Comparison of ENCODE assay signal across 1 cellular context in the genomic region with DNA sequence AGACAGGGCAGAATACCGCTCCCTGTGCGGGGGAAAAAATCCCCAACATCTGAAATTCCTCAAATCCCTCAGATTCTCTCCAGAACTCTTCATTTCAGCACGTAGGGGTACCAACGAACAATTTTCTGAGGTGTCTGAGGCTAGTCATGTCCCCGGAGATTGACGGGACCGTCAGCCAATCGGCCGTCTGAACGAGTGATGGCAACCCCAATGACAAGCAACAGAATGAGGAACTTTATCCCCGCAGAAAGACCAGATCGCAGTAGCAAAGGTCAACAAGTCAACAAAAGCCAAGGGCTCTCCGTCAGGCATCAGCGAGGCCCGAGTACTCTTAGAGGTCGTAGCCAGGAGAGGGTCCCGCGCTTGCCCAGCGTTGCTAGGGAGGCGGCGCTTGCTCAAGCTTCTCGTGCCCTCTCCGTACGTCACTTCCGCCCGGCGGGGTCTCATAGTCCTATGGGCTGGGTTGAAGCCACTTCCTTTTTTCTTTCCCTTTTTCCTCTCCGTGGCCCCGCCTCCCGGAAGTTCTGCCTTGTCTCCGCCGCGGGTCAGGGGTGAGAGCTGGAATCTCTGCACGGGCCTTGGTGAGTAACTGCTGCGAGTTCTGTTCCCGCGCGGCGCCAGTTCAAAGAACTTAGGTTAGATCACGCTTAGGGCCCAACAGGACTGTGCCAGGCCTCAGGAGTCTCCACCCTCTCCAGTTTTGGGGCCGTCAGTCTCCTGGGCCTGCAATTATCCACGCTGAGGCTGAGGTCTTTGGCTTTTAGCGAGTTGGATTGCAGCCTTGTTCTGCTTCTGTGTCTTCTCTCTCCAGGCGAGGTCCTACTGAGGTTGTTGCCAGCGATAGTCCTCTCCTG.
TF ChIP-seq lines count a peak whose summit lies in the region.

A gene with protein sequence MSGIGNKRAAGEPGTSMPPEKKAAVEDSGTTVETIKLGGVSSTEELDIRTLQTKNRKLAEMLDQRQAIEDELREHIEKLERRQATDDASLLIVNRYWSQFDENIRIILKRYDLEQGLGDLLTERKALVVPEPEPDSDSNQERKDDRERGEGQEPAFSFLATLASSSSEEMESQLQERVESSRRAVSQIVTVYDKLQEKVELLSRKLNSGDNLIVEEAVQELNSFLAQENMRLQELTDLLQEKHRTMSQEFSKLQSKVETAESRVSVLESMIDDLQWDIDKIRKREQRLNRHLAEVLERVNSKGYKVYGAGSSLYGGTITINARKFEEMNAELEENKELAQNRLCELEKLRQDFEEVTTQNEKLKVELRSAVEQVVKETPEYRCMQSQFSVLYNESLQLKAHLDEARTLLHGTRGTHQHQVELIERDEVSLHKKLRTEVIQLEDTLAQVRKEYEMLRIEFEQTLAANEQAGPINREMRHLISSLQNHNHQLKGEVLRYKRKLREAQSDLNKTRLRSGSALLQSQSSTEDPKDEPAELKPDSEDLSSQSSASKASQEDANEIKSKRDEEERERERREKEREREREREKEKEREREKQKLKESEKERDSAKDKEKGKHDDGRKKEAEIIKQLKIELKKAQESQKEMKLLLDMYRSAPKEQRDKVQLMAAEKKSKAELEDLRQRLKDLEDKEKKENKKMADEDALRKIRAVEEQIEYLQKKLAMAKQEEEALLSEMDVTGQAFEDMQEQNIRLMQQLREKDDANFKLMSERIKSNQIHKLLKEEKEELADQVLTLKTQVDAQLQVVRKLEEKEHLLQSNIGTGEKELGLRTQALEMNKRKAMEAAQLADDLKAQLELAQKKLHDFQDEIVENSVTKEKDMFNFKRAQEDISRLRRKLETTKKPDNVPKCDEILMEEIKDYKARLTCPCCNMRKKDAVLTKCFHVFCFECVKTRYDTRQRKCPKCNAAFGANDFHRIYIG (plus strand): TSS at position 520 of the 854 bp plus-strand sequence. CDS start 1,571 bp downstream, outside the sequence.

TF ChIP-seq in K562, 482 proteins besides CTCF, POLR2A, EP300 and RAD21 (continued from another document and continues in another):
- TF ChIP-seq, protein P1, sequence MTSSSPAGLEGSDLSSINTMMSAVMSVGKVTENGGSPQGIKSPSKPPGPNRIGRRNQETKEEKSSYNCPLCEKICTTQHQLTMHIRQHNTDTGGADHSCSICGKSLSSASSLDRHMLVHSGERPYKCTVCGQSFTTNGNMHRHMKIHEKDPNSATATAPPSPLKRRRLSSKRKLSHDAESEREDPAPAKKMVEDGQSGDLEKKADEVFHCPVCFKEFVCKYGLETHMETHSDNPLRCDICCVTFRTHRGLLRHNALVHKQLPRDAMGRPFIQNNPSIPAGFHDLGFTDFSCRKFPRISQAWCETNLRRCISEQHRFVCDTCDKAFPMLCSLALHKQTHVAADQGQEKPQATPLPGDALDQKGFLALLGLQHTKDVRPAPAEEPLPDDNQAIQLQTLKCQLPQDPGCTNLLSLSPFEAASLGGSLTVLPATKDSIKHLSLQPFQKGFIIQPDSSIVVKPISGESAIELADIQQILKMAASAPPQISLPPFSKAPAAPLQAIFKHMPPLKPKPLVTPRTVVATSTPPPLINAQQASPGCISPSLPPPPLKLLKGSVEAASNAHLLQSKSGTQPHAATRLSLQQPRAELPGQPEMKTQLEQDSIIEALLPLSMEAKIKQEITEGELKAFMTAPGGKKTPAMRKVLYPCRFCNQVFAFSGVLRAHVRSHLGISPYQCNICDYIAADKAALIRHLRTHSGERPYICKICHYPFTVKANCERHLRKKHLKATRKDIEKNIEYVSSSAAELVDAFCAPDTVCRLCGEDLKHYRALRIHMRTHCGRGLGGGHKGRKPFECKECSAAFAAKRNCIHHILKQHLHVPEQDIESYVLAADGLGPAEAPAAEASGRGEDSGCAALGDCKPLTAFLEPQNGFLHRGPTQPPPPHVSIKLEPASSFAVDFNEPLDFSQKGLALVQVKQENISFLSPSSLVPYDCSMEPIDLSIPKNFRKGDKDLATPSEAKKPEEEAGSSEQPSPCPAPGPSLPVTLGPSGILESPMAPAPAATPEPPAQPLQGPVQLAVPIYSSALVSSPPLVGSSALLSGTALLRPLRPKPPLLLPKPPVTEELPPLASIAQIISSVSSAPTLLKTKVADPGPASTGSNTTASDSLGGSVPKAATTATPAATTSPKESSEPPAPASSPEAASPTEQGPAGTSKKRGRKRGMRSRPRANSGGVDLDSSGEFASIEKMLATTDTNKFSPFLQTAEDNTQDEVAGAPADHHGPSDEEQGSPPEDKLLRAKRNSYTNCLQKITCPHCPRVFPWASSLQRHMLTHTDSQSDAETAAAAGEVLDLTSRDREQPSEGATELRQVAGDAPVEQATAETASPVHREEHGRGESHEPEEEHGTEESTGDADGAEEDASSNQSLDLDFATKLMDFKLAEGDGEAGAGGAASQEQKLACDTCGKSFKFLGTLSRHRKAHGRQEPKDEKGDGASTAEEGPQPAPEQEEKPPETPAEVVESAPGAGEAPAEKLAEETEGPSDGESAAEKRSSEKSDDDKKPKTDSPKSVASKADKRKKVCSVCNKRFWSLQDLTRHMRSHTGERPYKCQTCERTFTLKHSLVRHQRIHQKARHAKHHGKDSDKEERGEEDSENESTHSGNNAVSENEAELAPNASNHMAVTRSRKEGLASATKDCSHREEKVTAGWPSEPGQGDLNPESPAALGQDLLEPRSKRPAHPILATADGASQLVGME (CRISPR knock-in tag; IDR thresholded peaks at IDR 0.05), result no peak
- TF ChIP-seq RUNX1 (IDR thresholded peaks at IDR 0.05; ENCODE audit: low read depth) (0 out of 2 replicates have a peak, but pooled peaks have one; percentile 40), ZFPM2 (CRISPR knock-in tag; IDR thresholded peaks at IDR 0.05) (no peak), POLR2AphosphoS5 (IDR thresholded peaks at IDR 0.05; ENCODE audit: control insufficient read depth, insufficient read depth, low read depth, low read length) (peak; percentile 59; the same call in 1 of the 2 replicates), ZFP91 (CRISPR knock-in tag; IDR thresholded peaks at IDR 0.05) (no peak), FOXA1 (IDR thresholded peaks at IDR 0.05; ENCODE audit: borderline replicate concordance) (no peak), JUN (IDR thresholded peaks at IDR 0.05; ENCODE audit: borderline replicate concordance, low read depth, low read length) (no peak), JUN (CRISPR knock-in tag; IDR thresholded peaks at IDR 0.05; ENCODE audit: borderline replicate concordance) (no peak), KLF6 (CRISPR knock-in tag; IDR thresholded peaks at IDR 0.05; ENCODE audit: borderline replicate concordance) (no peak), SP2 (IDR thresholded peaks at IDR 0.05; ENCODE audit: extremely low read depth, low read depth, low read length, poor library complexity, severe bottlenecking) (peak; percentile 57), ARID3A (IDR thresholded peaks at IDR 0.05; ENCODE audit: borderline replicate concordance, low read depth, low read length) (no peak), E4F1 (CRISPR knock-in tag; IDR thresholded peaks at IDR 0.05; ENCODE audit: borderline replicate concordance) (no peak), ZNF586 (CRISPR knock-in tag; conservative IDR thresholded peaks at IDR 0.05) (no peak), SMAD1 (IDR thresholded peaks at IDR 0.05; ENCODE audit: low read depth, low read length, partially characterized antibody) (no peak), COPS2 (conservative IDR thresholded peaks at IDR 0.05) (no peak), CC2D1A (IDR thresholded peaks at IDR 0.05) (no peak; the same call in 1 of the 2 replicates), ZNF75A (CRISPR knock-in tag; IDR thresholded peaks at IDR 0.05) (no peak), NFRKB (IDR thresholded peaks at IDR 0.05; ENCODE audit: low read depth) (no peak), FOS (IDR thresholded peaks at IDR 0.05; ENCODE audit: extremely low read depth, insufficient read length) (peak; percentile 84), ZNF24 (IDR thresholded peaks at IDR 0.05) (peak; percentile 56), SOX6 (IDR thresholded peaks at IDR 0.05) (no peak), KDM1A (IDR thresholded peaks at IDR 0.05) (peak; percentile 30 to 60; a peak in 2 of 4 replicates), ZBTB12 (CRISPR knock-in tag; IDR thresholded peaks at IDR 0.05) (peak; percentile 89), ZNF263 (CRISPR knock-in tag; IDR thresholded peaks at IDR 0.05; ENCODE audit: borderline replicate concordance) (no peak), HCFC1 (IDR thresholded peaks at IDR 0.05; ENCODE audit: low read depth, low read length) (peak; percentile 86), PHF8 (IDR thresholded peaks at IDR 0.05; ENCODE audit: borderline replicate concordance, low read length) (peak; percentile 75; the same call in 1 of the 2 replicates), ARID2 (IDR thresholded peaks at IDR 0.05) (no peak), SIRT6 (IDR thresholded peaks at IDR 0.05; ENCODE audit: low read depth, low read length) (no peak), GATAD2A (IDR thresholded peaks at IDR 0.05) (no peak), ZBTB17 (CRISPR knock-in tag; IDR thresholded peaks at IDR 0.05) (no peak; the same call in 1 of the 2 replicates), TCF3 (CRISPR knock-in tag; IDR thresholded peaks at IDR 0.05) (no peak), SMAD2 (IDR thresholded peaks at IDR 0.05; ENCODE audit: low read depth, low read length) (no peak), BCL6 (CRISPR knock-in tag; IDR thresholded peaks at IDR 0.05) (0 out of 2 replicates have a peak, but pooled peaks have one; percentile 10), MEIS2 (IDR thresholded peaks at IDR 0.05; ENCODE audit: partially characterized antibody) (no peak), DMBX1 (CRISPR knock-in tag; IDR thresholded peaks at IDR 0.05; ENCODE audit: borderline replicate concordance) (no peak)
- TF ChIP-seq, protein P2, sequence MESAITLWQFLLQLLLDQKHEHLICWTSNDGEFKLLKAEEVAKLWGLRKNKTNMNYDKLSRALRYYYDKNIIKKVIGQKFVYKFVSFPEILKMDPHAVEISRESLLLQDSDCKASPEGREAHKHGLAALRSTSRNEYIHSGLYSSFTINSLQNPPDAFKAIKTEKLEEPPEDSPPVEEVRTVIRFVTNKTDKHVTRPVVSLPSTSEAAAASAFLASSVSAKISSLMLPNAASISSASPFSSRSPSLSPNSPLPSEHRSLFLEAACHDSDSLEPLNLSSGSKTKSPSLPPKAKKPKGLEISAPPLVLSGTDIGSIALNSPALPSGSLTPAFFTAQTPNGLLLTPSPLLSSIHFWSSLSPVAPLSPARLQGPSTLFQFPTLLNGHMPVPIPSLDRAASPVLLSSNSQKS (CRISPR knock-in tag; IDR thresholded peaks at IDR 0.05), result no peak
- TF ChIP-seq, protein P3, sequence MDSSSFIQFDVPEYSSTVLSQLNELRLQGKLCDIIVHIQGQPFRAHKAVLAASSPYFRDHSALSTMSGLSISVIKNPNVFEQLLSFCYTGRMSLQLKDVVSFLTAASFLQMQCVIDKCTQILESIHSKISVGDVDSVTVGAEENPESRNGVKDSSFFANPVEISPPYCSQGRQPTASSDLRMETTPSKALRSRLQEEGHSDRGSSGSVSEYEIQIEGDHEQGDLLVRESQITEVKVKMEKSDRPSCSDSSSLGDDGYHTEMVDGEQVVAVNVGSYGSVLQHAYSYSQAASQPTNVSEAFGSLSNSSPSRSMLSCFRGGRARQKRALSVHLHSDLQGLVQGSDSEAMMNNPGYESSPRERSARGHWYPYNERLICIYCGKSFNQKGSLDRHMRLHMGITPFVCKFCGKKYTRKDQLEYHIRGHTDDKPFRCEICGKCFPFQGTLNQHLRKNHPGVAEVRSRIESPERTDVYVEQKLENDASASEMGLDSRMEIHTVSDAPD (CRISPR knock-in tag; IDR thresholded peaks at IDR 0.05), result no peak
